In the genomic region with DNA sequence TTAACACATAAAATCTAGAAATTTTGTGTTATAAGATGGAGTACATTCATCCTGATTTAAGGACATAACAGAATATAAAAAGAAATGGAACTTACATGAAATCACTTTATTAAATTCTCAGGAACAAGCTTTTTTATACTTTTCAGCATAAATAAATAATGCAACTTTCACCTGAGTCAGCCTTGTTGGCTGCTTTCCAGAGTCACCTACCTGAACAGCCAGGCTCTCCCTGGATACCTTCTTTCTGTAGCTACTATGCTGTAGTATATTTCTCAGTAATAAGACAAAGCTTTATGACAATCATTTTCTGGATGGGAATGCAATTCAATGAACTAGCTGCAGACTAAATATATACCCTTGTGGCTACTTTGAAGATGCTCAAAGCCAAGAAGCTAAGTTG, we compare ENCODE assay signal across 19 cellular contexts.
DNase-seq lines count a peak whose midpoint lies in the region; ATAC-seq, FAIRE-seq and TF ChIP-seq lines count a peak whose summit lies in the region.
"Had no signal": no experiment of that assay in that cellular context is flagged by ENCODE, and none has a peak within 500 bp of the region (broad histone marks: within the 10 kb centered on the region; RNA-seq: fewer than 3 reads in every experiment).

No MANE protein-coding gene starts in this region.

- no peak overlapping the region for H3K4me3 Mint-ChIP-seq in MCF 10A (ENCODE audit: unreplicated experiment)
- H3K4me3 Mint-ChIP-seq: CD14-positive monocyte, HFFc6 had no signal

- H3K79me2 ChIP-seq in mammary epithelial cell (ENCODE audit: insufficient read depth, low read length) = no peaks in the 10 kb centered on the region

- no peaks in the 10 kb centered on the region for H3K36me3 Mint-ChIP-seq in MCF 10A (ENCODE audit: insufficient read depth, unreplicated experiment)
- H3K36me3 Mint-ChIP-seq: CD14-positive monocyte had no signal

- ATAC-seq in HG03135 (IDR thresholded peaks at IDR 0.05; ENCODE audit: unreplicated experiment) = no peak

- H3K36me3 ChIP-seq in mammary epithelial cell (ENCODE audit: insufficient read depth, low read length) (no peaks in the 10 kb centered on the region), bronchial epithelial cell (ENCODE audit: control insufficient read depth, insufficient read depth, low read length) (no peaks in the 10 kb centered on the region)
- H3K36me3 ChIP-seq: SJCRH30 had no signal

- TF ChIP-seq CTCF in MCF 10A (IDR thresholded peaks at IDR 0.05; ENCODE audit: unreplicated experiment) = no peak
- no peak for TF ChIP-seq CTCF in mammary epithelial cell (conservative IDR thresholded peaks at IDR 0.05 in 1 of 2, IDR thresholded peaks at IDR 0.05 in 1 of 2; ENCODE audit: extremely low read depth in 1 of 2, insufficient read depth in 1 of 2, low read depth in 1 of 2, low read length in 2 of 2)
- no peak for TF ChIP-seq CTCF in LNCaP clone FGC (IDR thresholded peaks at IDR 0.05; ENCODE audit: control insufficient read depth, extremely low read depth, insufficient read depth)
- TF ChIP-seq CTCF in bronchial epithelial cell (IDR thresholded peaks at IDR 0.05; ENCODE audit: insufficient read depth, low read length, severe bottlenecking) = no peak

- peak; percentile 46 for DNase-seq in MCF 10A (ENCODE audit: unreplicated experiment)
- DNase-seq in mammary epithelial cell = no peak
- DNase-seq in LNCaP clone FGC (ENCODE audit: low read depth) = peak; percentile 11
- peak; percentile 51 for DNase-seq in bronchial epithelial cell (ENCODE audit: low read depth)
- no peak for DNase-seq in GM19239 (ENCODE audit: insufficient read length, low spot score)
- DNase-seq in SW 1271 (lab: John Stamatoyannopoulos, UW) = no peak
- DNase-seq: ACHN; AML-193; DMS79 treated with DMSO at 0.1 percent for 48 hours; GOT3; HFFc6; Karpas-422; NCI-H187 treated with DMSO at 0.1 percent for 48 hours; NCI-H2171 treated with DMSO at 0.1 percent for 48 hours; NCI-H524; NK-92 treated with Interleukin-12 subunit alpha and Interleukin-12 subunit beta, amount 100 ng/mL, for 24 hours; SJCRH30 had no signal

- no peak overlapping the region for H3K27ac Mint-ChIP-seq in MCF 10A (ENCODE audit: low read depth, unreplicated experiment)
- H3K27ac Mint-ChIP-seq: CD14-positive monocyte, HFFc6 had no signal

- H3K9me3 ChIP-seq in mammary epithelial cell (replicated peaks; ENCODE audit: insufficient read depth, low read length) = no peaks in the 10 kb centered on the region
- H3K9me3 ChIP-seq: SJCRH30 had no signal

- no peaks in the 10 kb centered on the region for H4K20me1 ChIP-seq in mammary epithelial cell (ENCODE audit: insufficient read depth, low read length)

- no peak overlapping the region for H3K4me2 ChIP-seq in mammary epithelial cell (ENCODE audit: insufficient read depth, low read depth, low read length)

- H3K27me3 ChIP-seq in mammary epithelial cell (ENCODE audit: insufficient read depth, low read length) (no peaks in the 10 kb centered on the region), bronchial epithelial cell (ENCODE audit: control insufficient read depth, insufficient read depth, low read length) (no peaks in the 10 kb centered on the region)
- H3K27me3 ChIP-seq: SJCRH30 had no signal

- FAIRE-seq in bronchial epithelial cell (lab: Jason Lieb, UNC) (no peak), GM19239 (lab: Jason Lieb, UNC) (no peak)

- no peak overlapping the region for H3K9ac ChIP-seq in mammary epithelial cell (ENCODE audit: insufficient read depth, low read length)

- no peak overlapping the region for H2AFZ ChIP-seq in mammary epithelial cell (ENCODE audit: low read depth, low read length)

- no peaks in the 10 kb centered on the region for H3K27me3 Mint-ChIP-seq in MCF 10A (ENCODE audit: insufficient read depth, unreplicated experiment)

- BruUV-seq in MCF 10A (replicated peaks; lab: Mats Ljungman, UMichigan) = no TSS peak
- BruUV-seq in mammary epithelial cell (replicated peaks; lab: Mats Ljungman, UMichigan) = no TSS peak

- in situ Hi-C loops in mammary epithelial cell (cut with MboI; ENCODE audit: low sequenced_read_pairs in 2 of 2) = no loop called here

- H3K4me1 ChIP-seq in mammary epithelial cell (ENCODE audit: insufficient read depth, low read length) = no peaks in the 10 kb centered on the region
- H3K4me1 ChIP-seq: SJCRH30 had no signal

- POLR2A ChIA-PET in MCF 10A (lab: Yijun Ruan, JAX) = interaction anchor here (0.7 kb wide), 1 partner anchor 394 kb away, joined by 3 read pairs; no protein-coding TSS in a partner anchor

- no peaks in the 10 kb centered on the region for H3K9me3 Mint-ChIP-seq in MCF 10A (ENCODE audit: unreplicated experiment)

- intact Hi-C loops in MCF 10A (cut with micrococcal nuclease) (no loop called here), mammary epithelial cell (cut with micrococcal nuclease) (no loop called here)

- CTCF ChIA-PET in MCF 10A (lab: Yijun Ruan, JAX) (no interaction called here), mammary epithelial cell (lab: Charles Lee; ENCODE audit: low non-redundant PET) (no interaction called here)

- H3K4me3 ChIP-seq in mammary epithelial cell (replicated peaks in 1 of 3; ENCODE audit: insufficient read depth in 1 of 3, low read depth in 2 of 3, low read length in 3 of 3) = no peak overlapping the region
- H3K4me3 ChIP-seq in LNCaP clone FGC (ENCODE audit: low read depth, low read length) = no peak overlapping the region
- H3K4me3 ChIP-seq in bronchial epithelial cell (ENCODE audit: low read depth, low read length) = no peak overlapping the region
- H3K4me3 ChIP-seq: SJCRH30 had no signal

- H3K27ac ChIP-seq in mammary epithelial cell (ENCODE audit: insufficient read depth, low read depth, low read length) = no peak overlapping the region
- H3K27ac ChIP-seq: SJCRH30 had no signal

- no peaks in the 10 kb centered on the region for H3K4me1 Mint-ChIP-seq in MCF 10A (ENCODE audit: insufficient read depth, unreplicated experiment)
- H3K4me1 Mint-ChIP-seq: CD14-positive monocyte had no signal

- dilution Hi-C loops in mammary epithelial cell (cut with HindIII; ENCODE audit: low sequenced_read_pairs) = no loop called here

Comparison
In these comparisons a context has a peak if more than half of its experiments do, and no peak if none do; other contexts are left out.
1. DNase-seq: peak in MCF 10A (single experiment), LNCaP clone FGC (single experiment) and bronchial epithelial cell (single experiment); none in mammary epithelial cell (single experiment), GM19239 (single experiment) and SW 1271 (0 of 2).